8 cellular contexts compared by ENCODE assay signal in the genomic region with DNA sequence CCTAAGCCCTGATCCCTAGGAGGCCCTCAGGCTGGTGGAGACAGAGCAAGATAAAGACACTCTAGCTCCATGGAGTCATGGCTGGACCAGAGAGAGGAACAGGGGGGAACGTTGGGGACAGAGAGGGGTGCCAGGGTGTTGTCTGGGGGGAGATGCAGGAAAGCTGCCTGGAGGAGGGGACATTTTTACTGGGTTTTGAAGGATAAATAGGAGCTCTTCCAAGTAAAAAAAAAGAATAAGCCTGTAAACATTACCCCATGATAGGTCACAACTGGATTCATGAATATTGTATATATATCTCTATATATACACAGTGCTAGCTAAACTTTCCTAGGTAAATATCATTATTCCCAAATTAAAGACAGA. TPM values are rescaled to one million over a fixed set of nuclear protein-coding genes. Genes with fewer than 3 reads are reported as not detected.
DNase-seq lines count a peak whose midpoint lies in the region; ATAC-seq, FAIRE-seq and TF ChIP-seq lines count a peak whose summit lies in the region.

No MANE protein-coding gene starts in this region.

- FAIRE-seq in H54 (lab: Jason Lieb, UNC), result no peak

- ATAC-seq in naive thymus-derived CD8-positive, alpha-beta T cell, result peak in 1 of 2 donors; percentile 4
- ATAC-seq in HG03095 (IDR thresholded peaks at IDR 0.05; ENCODE audit: unreplicated experiment), result no peak

- H3K27ac ChIP-seq in CD4-positive, alpha-beta memory T cell (ENCODE audit: low read depth, low read length), result peak overlapping the region; percentile 82
- H3K27ac ChIP-seq in uterus, result no peak overlapping the region

- DNase-seq in CD4-positive, alpha-beta memory T cell, result no peak
- DNase-seq in naive thymus-derived CD8-positive, alpha-beta T cell, result no peak
- DNase-seq in activated effector memory CD4-positive, alpha-beta T cell treated with Interleukin-2 at 50 U/mL for 16 hours, result no peak
- DNase-seq in uterus, result no peak
- DNase-seq in H54 (ENCODE audit: insufficient read length, low spot score), result no peak

- no peaks in the 10 kb centered on the region for H3K9me3 Mint-ChIP-seq in CD4-positive, alpha-beta memory T cell
- H3K9me3 Mint-ChIP-seq in IgD-negative memory B cell, result peaks cover 0 to 2% (median 0%) of the 10 kb centered on the region in 3 donors
- H3K9me3 Mint-ChIP-seq in activated naive CD8-positive, alpha-beta T cell (ENCODE audit: low read depth), result no peaks in the 10 kb centered on the region
- no peaks in the 10 kb centered on the region for H3K9me3 Mint-ChIP-seq in naive thymus-derived CD8-positive, alpha-beta T cell

- peak overlapping the region; percentile 91 to 97 (median 95) for H3K4me3 Mint-ChIP-seq in CD4-positive, alpha-beta memory T cell
- peak overlapping the region; percentile 93 to 99 (median 96) for H3K4me3 Mint-ChIP-seq in IgD-negative memory B cell
- H3K4me3 Mint-ChIP-seq in activated naive CD8-positive, alpha-beta T cell, result peak overlapping the region; percentile 89
- peak overlapping the region; percentile 91 to 100 (median 96) for H3K4me3 Mint-ChIP-seq in naive thymus-derived CD8-positive, alpha-beta T cell

- intact Hi-C loops in CD4-positive, alpha-beta memory T cell (cut with micrococcal nuclease), result no loop called here
- intact Hi-C loops in uterus (cut with DNase I; ENCODE audit: low total_unique reads), result no loop called here

- H3K4me1 Mint-ChIP-seq in CD4-positive, alpha-beta memory T cell, result peaks cover 22 to 49% (median 33%) of the 10 kb centered on the region in 4 donors
- peaks cover 30 to 49% (median 47%) of the 10 kb centered on the region in 3 donors for H3K4me1 Mint-ChIP-seq in IgD-negative memory B cell
- peaks cover 26% of the 10 kb centered on the region for H3K4me1 Mint-ChIP-seq in activated naive CD8-positive, alpha-beta T cell (ENCODE audit: low read depth)
- peaks cover 19 to 80% (median 39%) of the 10 kb centered on the region in 4 donors for H3K4me1 Mint-ChIP-seq in naive thymus-derived CD8-positive, alpha-beta T cell

- peak overlapping the region; percentile 74 to 84 for H3K4me3 ChIP-seq in CD4-positive, alpha-beta memory T cell (ENCODE audit: low read length in 2 of 2)
- no peak overlapping the region for H3K4me3 ChIP-seq in uterus

- H3K27me3 Mint-ChIP-seq in CD4-positive, alpha-beta memory T cell, result no peaks in the 10 kb centered on the region
- H3K27me3 Mint-ChIP-seq in IgD-negative memory B cell, result no peaks in the 10 kb centered on the region
- no peaks in the 10 kb centered on the region for H3K27me3 Mint-ChIP-seq in activated naive CD8-positive, alpha-beta T cell
- H3K27me3 Mint-ChIP-seq in naive thymus-derived CD8-positive, alpha-beta T cell, result no peaks in the 10 kb centered on the region

- TF ChIP-seq POLR2A in uterus (IDR thresholded peaks at IDR 0.05) (no peak), H54 (IDR thresholded peaks at IDR 0.05; ENCODE audit: low read depth, low read length) (no peak)

- POLR2A ChIA-PET in CD4-positive, alpha-beta memory T cell (lab: Charles Lee; ENCODE audit: partially characterized antibody), result interaction anchor here (0.6 to 2.7 kb wide), 14 partner anchors 14 to 788 kb away, joined by 3 to 18 read pairs (median 5); partner anchors contain the start of genes KLF2, RAB8A and TPM4
- POLR2A ChIA-PET in naive thymus-derived CD8-positive, alpha-beta T cell (lab: Charles Lee), result interaction anchor here (0.8 to 2.1 kb wide), 10 partner anchors 9 to 229 kb away, joined by 3 to 12 read pairs (median 5); partner anchors contain the start of genes KLF2 and RAB8A

- peaks cover 0 to 15% of the 10 kb centered on the region in 2 donors for H3K36me3 Mint-ChIP-seq in CD4-positive, alpha-beta memory T cell
- H3K36me3 Mint-ChIP-seq in IgD-negative memory B cell, result peaks cover 7% of the 10 kb centered on the region
- H3K36me3 Mint-ChIP-seq in activated naive CD8-positive, alpha-beta T cell, result no peaks in the 10 kb centered on the region
- peaks cover 0 to 9% (median 4%) of the 10 kb centered on the region in 3 donors for H3K36me3 Mint-ChIP-seq in naive thymus-derived CD8-positive, alpha-beta T cell

- peaks cover 8% of the 10 kb centered on the region for H3K36me3 ChIP-seq in CD4-positive, alpha-beta memory T cell (ENCODE audit: insufficient read depth, low read length)
- no peaks in the 10 kb centered on the region for H3K36me3 ChIP-seq in uterus

- peak overlapping the region; percentile 83 to 99 (median 96) for H3K27ac Mint-ChIP-seq in CD4-positive, alpha-beta memory T cell
- H3K27ac Mint-ChIP-seq in IgD-negative memory B cell, result peak overlapping the region; percentile 97 to 100 (median 99)
- peak overlapping the region; percentile 94 for H3K27ac Mint-ChIP-seq in activated naive CD8-positive, alpha-beta T cell
- H3K27ac Mint-ChIP-seq in naive thymus-derived CD8-positive, alpha-beta T cell, result peak overlapping the region; percentile 93 to 100 (median 98)

- no peaks in the 10 kb centered on the region for H3K9me3 ChIP-seq in CD4-positive, alpha-beta memory T cell (ENCODE audit: control insufficient read depth in 1 of 2, low read length in 2 of 2)
- no peaks in the 10 kb centered on the region for H3K9me3 ChIP-seq in uterus

- peaks cover 42% of the 10 kb centered on the region for H3K4me1 ChIP-seq in CD4-positive, alpha-beta memory T cell (ENCODE audit: insufficient read depth, low read length)
- H3K4me1 ChIP-seq in uterus, result no peaks in the 10 kb centered on the region

- no peak for TF ChIP-seq CTCF in uterus (IDR thresholded peaks at IDR 0.05)

- CTCF ChIA-PET in CD4-positive, alpha-beta memory T cell (lab: Charles Lee; ENCODE audit: partially characterized antibody), result interaction anchor here (0.9 to 2.8 kb wide), 13 partner anchors 10 to 333 kb away, joined by 3 to 17 read pairs (median 6); partner anchors contain the start of gene FAM32A

- no peaks in the 10 kb centered on the region for H3K27me3 ChIP-seq in CD4-positive, alpha-beta memory T cell (ENCODE audit: insufficient read depth, low read length)
- no peaks in the 10 kb centered on the region for H3K27me3 ChIP-seq in uterus

RNA-seq across cellular contexts. Expression of gene HSH2D, which starts 0.7 kb away (rescaled TPM):
- 10 to 100 TPM; 17.8 to 18.8 TPM for total RNA-seq in CD4-positive, alpha-beta memory T cell
- polyA plus RNA-seq in CD4-positive, alpha-beta memory T cell, result 10 to 100 TPM in 1 of 2 donors, 1 to 10 TPM in 1; 5.5 to 12.6 TPM
- polyA plus RNA-seq in IgD-negative memory B cell, result 122 TPM
- 10 to 100 TPM; 20.5 to 25.2 TPM for total RNA-seq in naive thymus-derived CD8-positive, alpha-beta T cell
- 1 to 10 TPM; 6.5 to 9.8 (median 6.7) TPM for polyA plus RNA-seq in naive thymus-derived CD8-positive, alpha-beta T cell
- total RNA-seq in uterus, result 1 to 10 TPM in 3 of 4 donors, not detected in 1; 1.4 to 3.1 (median 2.4) TPM

RNA-seq across cellular contexts. Expression of gene CIB3, which starts 29.1 kb away (rescaled TPM):
- not detected for total RNA-seq in CD4-positive, alpha-beta memory T cell
- not detected for polyA plus RNA-seq in CD4-positive, alpha-beta memory T cell
- not detected for polyA plus RNA-seq in IgD-negative memory B cell
- not detected for total RNA-seq in naive thymus-derived CD8-positive, alpha-beta T cell
- polyA plus RNA-seq in naive thymus-derived CD8-positive, alpha-beta T cell, result not detected
- total RNA-seq in uterus, result not detected

RNA-seq across cellular contexts. Expression of gene RAB8A, which starts 32.5 kb away (rescaled TPM):
- 10 to 100 TPM; 85.5 to 86.9 TPM for total RNA-seq in CD4-positive, alpha-beta memory T cell
- 10 to 100 TPM; 83.9 to 96.8 TPM for polyA plus RNA-seq in CD4-positive, alpha-beta memory T cell
- 132 TPM for polyA plus RNA-seq in IgD-negative memory B cell
- 10 to 100 TPM; 66.5 to 88.3 TPM for total RNA-seq in naive thymus-derived CD8-positive, alpha-beta T cell
- 10 to 100 TPM; 65.6 to 69.8 (median 66.1) TPM for polyA plus RNA-seq in naive thymus-derived CD8-positive, alpha-beta T cell
- 10 to 100 TPM; 13.3 to 67.4 (median 40.7) TPM for total RNA-seq in uterus

RNA-seq across cellular contexts. Expression of gene FAM32A, which starts 41.0 kb away (rescaled TPM):
- total RNA-seq in CD4-positive, alpha-beta memory T cell, result 10 to 100 TPM; 50.9 to 51.7 TPM
- 100 to 1,000 TPM; 113 to 128 TPM for polyA plus RNA-seq in CD4-positive, alpha-beta memory T cell
- 123 TPM for polyA plus RNA-seq in IgD-negative memory B cell
- 10 to 100 TPM; 70.3 to 74.3 TPM for total RNA-seq in naive thymus-derived CD8-positive, alpha-beta T cell
- polyA plus RNA-seq in naive thymus-derived CD8-positive, alpha-beta T cell, result 100 to 1,000 TPM; 150 to 205 (median 183) TPM
- total RNA-seq in uterus, result 100 to 1,000 TPM in 1 of 4 donors, 10 to 100 TPM in 3; 17.6 to 106 (median 31.0) TPM

RNA-seq across cellular contexts. Expression of gene AP1M1, which starts 53.5 kb away (rescaled TPM):
- total RNA-seq in CD4-positive, alpha-beta memory T cell, result 100 to 1,000 TPM; 107 TPM
- polyA plus RNA-seq in CD4-positive, alpha-beta memory T cell, result 100 to 1,000 TPM; 127 to 147 TPM
- 130 TPM for polyA plus RNA-seq in IgD-negative memory B cell
- 100 to 1,000 TPM; 151 to 154 TPM for total RNA-seq in naive thymus-derived CD8-positive, alpha-beta T cell
- polyA plus RNA-seq in naive thymus-derived CD8-positive, alpha-beta T cell, result 100 to 1,000 TPM; 195 to 288 (median 241) TPM
- total RNA-seq in uterus, result 10 to 100 TPM; 21.2 to 80.9 (median 32.7) TPM

Comparison
In these comparisons a context has a peak if more than half of its experiments do, and no peak if none do; other contexts are left out.
1. H3K4me3 ChIP-seq: peak in CD4-positive, alpha-beta memory T cell (2 of 2); none in uterus (0 of 2).
2. RNA of gene HSH2D, which starts 0.7 kb away (total RNA-seq): 20.5 to 25.2 TPM in naive thymus-derived CD8-positive, alpha-beta T cell and 17.8 to 18.8 TPM in CD4-positive, alpha-beta memory T cell; 1.4 to 3.1 TPM in uterus; every median in the first group is over 4 times any median in the second.
3. Peak in every context shown above with its lines, with median percentiles within 50 percentile points of each other: H3K27ac Mint-ChIP-seq and H3K4me3 Mint-ChIP-seq.